Comparison of ENCODE assay signal across 1 cellular context in the genomic region with DNA sequence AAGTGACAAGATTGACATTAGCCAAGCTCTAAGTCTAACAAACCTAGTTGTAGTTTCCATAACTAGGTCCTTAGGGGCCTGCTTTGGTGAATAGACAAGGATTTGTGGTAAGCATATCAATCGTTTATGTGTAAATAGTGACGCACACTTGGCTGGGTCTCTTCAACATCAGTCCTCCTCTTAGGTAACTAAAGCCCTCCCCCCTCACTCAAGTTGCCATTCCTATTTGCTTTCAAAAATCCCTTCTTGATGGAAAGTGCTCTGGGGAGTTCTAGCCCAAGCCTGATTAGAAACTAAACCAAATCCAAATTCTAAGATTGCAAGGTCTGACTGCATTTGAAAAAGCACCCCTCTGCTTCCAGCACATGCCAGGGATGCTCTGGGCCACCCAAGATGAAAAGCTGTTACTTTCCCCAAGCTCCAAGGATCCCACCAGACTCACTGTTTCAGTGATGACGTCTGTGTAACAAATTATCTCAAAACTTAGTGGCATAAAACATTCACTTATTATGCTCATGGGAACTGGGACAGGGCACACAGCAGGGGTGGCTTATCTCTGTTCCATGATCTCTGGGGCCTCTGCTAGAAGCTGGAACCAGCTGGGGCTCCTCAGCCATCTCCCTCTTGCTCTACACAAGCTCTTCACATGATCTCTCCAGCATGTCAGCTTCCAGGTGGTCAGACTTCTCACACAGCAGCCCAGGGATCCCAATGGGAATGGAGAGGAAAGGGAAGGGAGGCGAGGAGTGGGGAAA.
TF ChIP-seq lines count a peak whose summit lies in the region.

No MANE protein-coding gene starts in this region.

TF ChIP-seq in HEK293, 187 proteins besides CTCF, POLR2A, EP300 and RAD21 (continued from another document and continues in another):
- no peak for TF ChIP-seq ZFP3 (tag by site-specific recombination; IDR thresholded peaks at IDR 0.05; ENCODE audit: low read depth)
- TF ChIP-seq KLF1 (tag by site-specific recombination; IDR thresholded peaks at IDR 0.05), result no peak
- TF ChIP-seq, protein P1, sequence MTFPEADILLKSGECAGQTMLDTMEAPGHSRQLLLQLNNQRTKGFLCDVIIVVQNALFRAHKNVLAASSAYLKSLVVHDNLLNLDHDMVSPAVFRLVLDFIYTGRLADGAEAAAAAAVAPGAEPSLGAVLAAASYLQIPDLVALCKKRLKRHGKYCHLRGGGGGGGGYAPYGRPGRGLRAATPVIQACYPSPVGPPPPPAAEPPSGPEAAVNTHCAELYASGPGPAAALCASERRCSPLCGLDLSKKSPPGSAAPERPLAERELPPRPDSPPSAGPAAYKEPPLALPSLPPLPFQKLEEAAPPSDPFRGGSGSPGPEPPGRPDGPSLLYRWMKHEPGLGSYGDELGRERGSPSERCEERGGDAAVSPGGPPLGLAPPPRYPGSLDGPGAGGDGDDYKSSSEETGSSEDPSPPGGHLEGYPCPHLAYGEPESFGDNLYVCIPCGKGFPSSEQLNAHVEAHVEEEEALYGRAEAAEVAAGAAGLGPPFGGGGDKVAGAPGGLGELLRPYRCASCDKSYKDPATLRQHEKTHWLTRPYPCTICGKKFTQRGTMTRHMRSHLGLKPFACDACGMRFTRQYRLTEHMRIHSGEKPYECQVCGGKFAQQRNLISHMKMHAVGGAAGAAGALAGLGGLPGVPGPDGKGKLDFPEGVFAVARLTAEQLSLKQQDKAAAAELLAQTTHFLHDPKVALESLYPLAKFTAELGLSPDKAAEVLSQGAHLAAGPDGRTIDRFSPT (tag by site-specific recombination; IDR thresholded peaks at IDR 0.05), result 0 out of 2 replicates have a peak, but pooled peaks have one; percentile 6
- no peak for TF ChIP-seq ZNF530 (tag by site-specific recombination; IDR thresholded peaks at IDR 0.05; ENCODE audit: low read depth)
- no peak for TF ChIP-seq ZNF776 (tag by site-specific recombination; IDR thresholded peaks at IDR 0.05; ENCODE audit: borderline replicate concordance)
- no peak for TF ChIP-seq ZNF133 (tag by site-specific recombination; IDR thresholded peaks at IDR 0.05)
- TF ChIP-seq ZNF501 (tag by site-specific recombination; IDR thresholded peaks at IDR 0.05), result peak; percentile 42; the same call in 1 of the 2 replicates
- TF ChIP-seq ZIC2 (tag by site-specific recombination; IDR thresholded peaks at IDR 0.05), result peak; percentile 98
- peak; percentile 88 for TF ChIP-seq GLIS1 (tag by site-specific recombination; IDR thresholded peaks at IDR 0.05)
- TF ChIP-seq MEIS1 (CRISPR knock-in tag; IDR thresholded peaks at IDR 0.05; ENCODE audit: borderline replicate concordance), result no peak
- TF ChIP-seq ZNF292 (tag by site-specific recombination; IDR thresholded peaks at IDR 0.05; ENCODE audit: borderline replicate concordance, low read depth), result no peak
- TF ChIP-seq KLF16 (tag by site-specific recombination; IDR thresholded peaks at IDR 0.05), result no peak
- no peak for TF ChIP-seq REPIN1 (tag by site-specific recombination; IDR thresholded peaks at IDR 0.05; ENCODE audit: low read depth)
- TF ChIP-seq ZNF830 (tag by site-specific recombination; IDR thresholded peaks at IDR 0.05; ENCODE audit: low read depth), result no peak
- peak; percentile 97 for TF ChIP-seq OSR2 (tag by site-specific recombination; IDR thresholded peaks at IDR 0.05)
- TF ChIP-seq ZNF558 (tag by site-specific recombination; IDR thresholded peaks at IDR 0.05), result peak; percentile 22
- TF ChIP-seq SCRT1 (tag by site-specific recombination; IDR thresholded peaks at IDR 0.05; ENCODE audit: borderline replicate concordance), result no peak; the same call in 1 of the 2 replicates
- TF ChIP-seq, protein P2, sequence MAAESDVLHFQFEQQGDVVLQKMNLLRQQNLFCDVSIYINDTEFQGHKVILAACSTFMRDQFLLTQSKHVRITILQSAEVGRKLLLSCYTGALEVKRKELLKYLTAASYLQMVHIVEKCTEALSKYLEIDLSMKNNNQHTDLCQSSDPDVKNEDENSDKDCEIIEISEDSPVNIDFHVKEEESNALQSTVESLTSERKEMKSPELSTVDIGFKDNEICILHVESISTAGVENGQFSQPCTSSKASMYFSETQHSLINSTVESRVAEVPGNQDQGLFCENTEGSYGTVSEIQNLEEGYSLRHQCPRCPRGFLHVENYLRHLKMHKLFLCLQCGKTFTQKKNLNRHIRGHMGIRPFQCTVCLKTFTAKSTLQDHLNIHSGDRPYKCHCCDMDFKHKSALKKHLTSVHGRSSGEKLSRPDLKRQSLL (tag by site-specific recombination; IDR thresholded peaks at IDR 0.05), result peak; percentile 6; the same call in 1 of the 2 replicates
- TF ChIP-seq ZNF654 (tag by site-specific recombination; IDR thresholded peaks at IDR 0.05; ENCODE audit: low read depth), result no peak
- TF ChIP-seq, protein P3, sequence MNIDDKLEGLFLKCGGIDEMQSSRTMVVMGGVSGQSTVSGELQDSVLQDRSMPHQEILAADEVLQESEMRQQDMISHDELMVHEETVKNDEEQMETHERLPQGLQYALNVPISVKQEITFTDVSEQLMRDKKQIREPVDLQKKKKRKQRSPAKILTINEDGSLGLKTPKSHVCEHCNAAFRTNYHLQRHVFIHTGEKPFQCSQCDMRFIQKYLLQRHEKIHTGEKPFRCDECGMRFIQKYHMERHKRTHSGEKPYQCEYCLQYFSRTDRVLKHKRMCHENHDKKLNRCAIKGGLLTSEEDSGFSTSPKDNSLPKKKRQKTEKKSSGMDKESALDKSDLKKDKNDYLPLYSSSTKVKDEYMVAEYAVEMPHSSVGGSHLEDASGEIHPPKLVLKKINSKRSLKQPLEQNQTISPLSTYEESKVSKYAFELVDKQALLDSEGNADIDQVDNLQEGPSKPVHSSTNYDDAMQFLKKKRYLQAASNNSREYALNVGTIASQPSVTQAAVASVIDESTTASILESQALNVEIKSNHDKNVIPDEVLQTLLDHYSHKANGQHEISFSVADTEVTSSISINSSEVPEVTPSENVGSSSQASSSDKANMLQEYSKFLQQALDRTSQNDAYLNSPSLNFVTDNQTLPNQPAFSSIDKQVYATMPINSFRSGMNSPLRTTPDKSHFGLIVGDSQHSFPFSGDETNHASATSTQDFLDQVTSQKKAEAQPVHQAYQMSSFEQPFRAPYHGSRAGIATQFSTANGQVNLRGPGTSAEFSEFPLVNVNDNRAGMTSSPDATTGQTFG (tag by site-specific recombination; IDR thresholded peaks at IDR 0.05; ENCODE audit: borderline replicate concordance), result no peak
- no peak for TF ChIP-seq ZNF677 (tag by site-specific recombination; IDR thresholded peaks at IDR 0.05)
- TF ChIP-seq ZNF138 (tag by site-specific recombination; IDR thresholded peaks at IDR 0.05; ENCODE audit: borderline replicate concordance), result no peak
- no peak; the same call in 1 of the 2 replicates for TF ChIP-seq ZNF426 (tag by site-specific recombination; IDR thresholded peaks at IDR 0.05)
- no peak for TF ChIP-seq ZNF169 (tag by site-specific recombination; IDR thresholded peaks at IDR 0.05)
- no peak for TF ChIP-seq ZNF555 (tag by site-specific recombination; conservative IDR thresholded peaks at IDR 0.05)
- TF ChIP-seq, protein P4, sequence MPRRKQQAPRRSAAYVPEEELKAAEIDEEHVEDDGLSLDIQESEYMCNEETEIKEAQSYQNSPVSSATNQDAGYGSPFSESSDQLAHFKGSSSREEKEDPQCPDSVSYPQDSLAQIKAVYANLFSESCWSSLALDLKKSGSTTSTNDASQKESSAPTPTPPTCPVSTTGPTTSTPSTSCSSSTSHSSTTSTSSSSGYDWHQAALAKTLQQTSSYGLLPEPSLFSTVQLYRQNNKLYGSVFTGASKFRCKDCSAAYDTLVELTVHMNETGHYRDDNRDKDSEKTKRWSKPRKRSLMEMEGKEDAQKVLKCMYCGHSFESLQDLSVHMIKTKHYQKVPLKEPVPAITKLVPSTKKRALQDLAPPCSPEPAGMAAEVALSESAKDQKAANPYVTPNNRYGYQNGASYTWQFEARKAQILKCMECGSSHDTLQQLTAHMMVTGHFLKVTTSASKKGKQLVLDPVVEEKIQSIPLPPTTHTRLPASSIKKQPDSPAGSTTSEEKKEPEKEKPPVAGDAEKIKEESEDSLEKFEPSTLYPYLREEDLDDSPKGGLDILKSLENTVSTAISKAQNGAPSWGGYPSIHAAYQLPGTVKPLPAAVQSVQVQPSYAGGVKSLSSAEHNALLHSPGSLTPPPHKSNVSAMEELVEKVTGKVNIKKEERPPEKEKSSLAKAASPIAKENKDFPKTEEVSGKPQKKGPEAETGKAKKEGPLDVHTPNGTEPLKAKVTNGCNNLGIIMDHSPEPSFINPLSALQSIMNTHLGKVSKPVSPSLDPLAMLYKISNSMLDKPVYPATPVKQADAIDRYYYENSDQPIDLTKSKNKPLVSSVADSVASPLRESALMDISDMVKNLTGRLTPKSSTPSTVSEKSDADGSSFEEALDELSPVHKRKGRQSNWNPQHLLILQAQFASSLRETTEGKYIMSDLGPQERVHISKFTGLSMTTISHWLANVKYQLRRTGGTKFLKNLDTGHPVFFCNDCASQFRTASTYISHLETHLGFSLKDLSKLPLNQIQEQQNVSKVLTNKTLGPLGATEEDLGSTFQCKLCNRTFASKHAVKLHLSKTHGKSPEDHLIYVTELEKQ (tag by site-specific recombination; IDR thresholded peaks at IDR 0.05; ENCODE audit: borderline replicate concordance), result peak; percentile 67
- peak; percentile 13; the same call in 1 of the 2 replicates for TF ChIP-seq ZNF10 (tag by site-specific recombination; IDR thresholded peaks at IDR 0.05)
- no peak for TF ChIP-seq ZNF785 (tag by site-specific recombination; IDR thresholded peaks at IDR 0.05)
- no peak for TF ChIP-seq ZFP41 (tag by site-specific recombination; IDR thresholded peaks at IDR 0.05; ENCODE audit: borderline replicate concordance)
- no peak for TF ChIP-seq ZNF701 (tag by site-specific recombination; IDR thresholded peaks at IDR 0.05)
- no peak for TF ChIP-seq ZNF175 (tag by site-specific recombination; IDR thresholded peaks at IDR 0.05)
- TF ChIP-seq FEZF1 (tag by site-specific recombination; IDR thresholded peaks at IDR 0.05), result peak; percentile 62
- TF ChIP-seq ZNF747 (tag by site-specific recombination; IDR thresholded peaks at IDR 0.05), result no peak
- peak; percentile 77 for TF ChIP-seq ZBTB17 (tag by site-specific recombination; IDR thresholded peaks at IDR 0.05)
- TF ChIP-seq PRDM1 (tag by site-specific recombination; IDR thresholded peaks at IDR 0.05), result peak; percentile 70
- TF ChIP-seq ZNF324 (tag by site-specific recombination; IDR thresholded peaks at IDR 0.05), result no peak; the same call in 1 of the 2 replicates
- TF ChIP-seq, protein P5, sequence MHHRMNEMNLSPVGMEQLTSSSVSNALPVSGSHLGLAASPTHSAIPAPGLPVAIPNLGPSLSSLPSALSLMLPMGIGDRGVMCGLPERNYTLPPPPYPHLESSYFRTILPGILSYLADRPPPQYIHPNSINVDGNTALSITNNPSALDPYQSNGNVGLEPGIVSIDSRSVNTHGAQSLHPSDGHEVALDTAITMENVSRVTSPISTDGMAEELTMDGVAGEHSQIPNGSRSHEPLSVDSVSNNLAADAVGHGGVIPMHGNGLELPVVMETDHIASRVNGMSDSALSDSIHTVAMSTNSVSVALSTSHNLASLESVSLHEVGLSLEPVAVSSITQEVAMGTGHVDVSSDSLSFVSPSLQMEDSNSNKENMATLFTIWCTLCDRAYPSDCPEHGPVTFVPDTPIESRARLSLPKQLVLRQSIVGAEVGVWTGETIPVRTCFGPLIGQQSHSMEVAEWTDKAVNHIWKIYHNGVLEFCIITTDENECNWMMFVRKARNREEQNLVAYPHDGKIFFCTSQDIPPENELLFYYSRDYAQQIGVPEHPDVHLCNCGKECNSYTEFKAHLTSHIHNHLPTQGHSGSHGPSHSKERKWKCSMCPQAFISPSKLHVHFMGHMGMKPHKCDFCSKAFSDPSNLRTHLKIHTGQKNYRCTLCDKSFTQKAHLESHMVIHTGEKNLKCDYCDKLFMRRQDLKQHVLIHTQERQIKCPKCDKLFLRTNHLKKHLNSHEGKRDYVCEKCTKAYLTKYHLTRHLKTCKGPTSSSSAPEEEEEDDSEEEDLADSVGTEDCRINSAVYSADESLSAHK (tag by site-specific recombination; IDR thresholded peaks at IDR 0.05), result peak; percentile 74
- TF ChIP-seq, protein P6, sequence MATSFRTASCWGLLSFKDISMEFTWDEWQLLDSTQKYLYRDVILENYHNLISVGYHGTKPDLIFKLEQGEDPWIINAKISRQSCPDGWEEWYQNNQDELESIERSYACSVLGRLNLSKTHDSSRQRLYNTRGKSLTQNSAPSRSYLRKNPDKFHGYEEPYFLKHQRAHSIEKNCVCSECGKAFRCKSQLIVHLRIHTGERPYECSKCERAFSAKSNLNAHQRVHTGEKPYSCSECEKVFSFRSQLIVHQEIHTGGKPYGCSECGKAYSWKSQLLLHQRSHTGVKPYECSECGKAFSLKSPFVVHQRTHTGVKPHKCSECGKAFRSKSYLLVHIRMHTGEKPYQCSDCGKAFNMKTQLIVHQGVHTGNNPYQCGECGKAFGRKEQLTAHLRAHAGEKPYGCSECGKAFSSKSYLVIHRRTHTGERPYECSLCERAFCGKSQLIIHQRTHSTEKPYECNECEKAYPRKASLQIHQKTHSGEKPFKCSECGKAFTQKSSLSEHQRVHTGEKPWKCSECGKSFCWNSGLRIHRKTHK (tag by site-specific recombination; IDR thresholded peaks at IDR 0.05), result no peak
- TF ChIP-seq, protein P7, sequence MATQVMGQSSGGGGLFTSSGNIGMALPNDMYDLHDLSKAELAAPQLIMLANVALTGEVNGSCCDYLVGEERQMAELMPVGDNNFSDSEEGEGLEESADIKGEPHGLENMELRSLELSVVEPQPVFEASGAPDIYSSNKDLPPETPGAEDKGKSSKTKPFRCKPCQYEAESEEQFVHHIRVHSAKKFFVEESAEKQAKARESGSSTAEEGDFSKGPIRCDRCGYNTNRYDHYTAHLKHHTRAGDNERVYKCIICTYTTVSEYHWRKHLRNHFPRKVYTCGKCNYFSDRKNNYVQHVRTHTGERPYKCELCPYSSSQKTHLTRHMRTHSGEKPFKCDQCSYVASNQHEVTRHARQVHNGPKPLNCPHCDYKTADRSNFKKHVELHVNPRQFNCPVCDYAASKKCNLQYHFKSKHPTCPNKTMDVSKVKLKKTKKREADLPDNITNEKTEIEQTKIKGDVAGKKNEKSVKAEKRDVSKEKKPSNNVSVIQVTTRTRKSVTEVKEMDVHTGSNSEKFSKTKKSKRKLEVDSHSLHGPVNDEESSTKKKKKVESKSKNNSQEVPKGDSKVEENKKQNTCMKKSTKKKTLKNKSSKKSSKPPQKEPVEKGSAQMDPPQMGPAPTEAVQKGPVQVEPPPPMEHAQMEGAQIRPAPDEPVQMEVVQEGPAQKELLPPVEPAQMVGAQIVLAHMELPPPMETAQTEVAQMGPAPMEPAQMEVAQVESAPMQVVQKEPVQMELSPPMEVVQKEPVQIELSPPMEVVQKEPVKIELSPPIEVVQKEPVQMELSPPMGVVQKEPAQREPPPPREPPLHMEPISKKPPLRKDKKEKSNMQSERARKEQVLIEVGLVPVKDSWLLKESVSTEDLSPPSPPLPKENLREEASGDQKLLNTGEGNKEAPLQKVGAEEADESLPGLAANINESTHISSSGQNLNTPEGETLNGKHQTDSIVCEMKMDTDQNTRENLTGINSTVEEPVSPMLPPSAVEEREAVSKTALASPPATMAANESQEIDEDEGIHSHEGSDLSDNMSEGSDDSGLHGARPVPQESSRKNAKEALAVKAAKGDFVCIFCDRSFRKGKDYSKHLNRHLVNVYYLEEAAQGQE (tag by site-specific recombination; IDR thresholded peaks at IDR 0.05), result no peak
- peak; percentile 93 for TF ChIP-seq ZNF24 (tag by site-specific recombination; IDR thresholded peaks at IDR 0.05)
- TF ChIP-seq GLI2 (tag by site-specific recombination; IDR thresholded peaks at IDR 0.05; ENCODE audit: borderline replicate concordance, low read depth), result peak; percentile 78
- no peak for TF ChIP-seq ZNF707 (tag by site-specific recombination; IDR thresholded peaks at IDR 0.05)
- peak; percentile 80 for TF ChIP-seq ZNF335 (tag by site-specific recombination; conservative IDR thresholded peaks at IDR 0.05)
